ENCODE assay signal across 1 cellular context in genomic region chr21:29748391-29749167, GRCh38.
TF ChIP-seq lines count a peak whose summit lies in the region.

No MANE protein-coding gene starts in this region.

TF ChIP-seq in K562, 482 proteins besides CTCF, POLR2A, EP300 and RAD21 (continued from another document):
- no peak for TF ChIP-seq ETV6 (IDR thresholded peaks at IDR 0.05; ENCODE audit: borderline replicate concordance in 1 of 2, low read depth in 2 of 2, low read length in 1 of 2)
- no peak for TF ChIP-seq ETV6 (CRISPR knock-in tag; IDR thresholded peaks at IDR 0.05; ENCODE audit: borderline replicate concordance)
- TF ChIP-seq HNRNPK (IDR thresholded peaks at IDR 0.05; ENCODE audit: low read depth, low read length, poor library complexity, severe bottlenecking), result no peak
- TF ChIP-seq ZHX1 (conservative IDR thresholded peaks at IDR 0.05; ENCODE audit: low read length), result no peak
- TF ChIP-seq TAF1 (IDR thresholded peaks at IDR 0.05; ENCODE audit: control insufficient read depth, extremely low read depth, insufficient read depth, low read length, severe bottlenecking), result no peak
